In genomic region chr2:127063701-127064590, GRCh38 we compare ENCODE assay signal across 1 cellular context.
TF ChIP-seq lines count a peak whose summit lies in the region.

No MANE protein-coding gene starts in this region.

TF ChIP-seq in GM12878, 131 proteins besides CTCF, POLR2A, EP300 and RAD21 (continued from another document):
- TF ChIP-seq EGR1 (IDR thresholded peaks at IDR 0.05; ENCODE audit: borderline replicate concordance in 1 of 2, low read depth in 2 of 2, low read length in 2 of 2): no peak
- TF ChIP-seq JUNB (IDR thresholded peaks at IDR 0.05): no peak
- TF ChIP-seq BCL11A (IDR thresholded peaks at IDR 0.05; ENCODE audit: low read depth, low read length): no peak
- TF ChIP-seq SMAD5 (IDR thresholded peaks at IDR 0.05; ENCODE audit: low read depth): no peak
- TF ChIP-seq, protein P1, sequence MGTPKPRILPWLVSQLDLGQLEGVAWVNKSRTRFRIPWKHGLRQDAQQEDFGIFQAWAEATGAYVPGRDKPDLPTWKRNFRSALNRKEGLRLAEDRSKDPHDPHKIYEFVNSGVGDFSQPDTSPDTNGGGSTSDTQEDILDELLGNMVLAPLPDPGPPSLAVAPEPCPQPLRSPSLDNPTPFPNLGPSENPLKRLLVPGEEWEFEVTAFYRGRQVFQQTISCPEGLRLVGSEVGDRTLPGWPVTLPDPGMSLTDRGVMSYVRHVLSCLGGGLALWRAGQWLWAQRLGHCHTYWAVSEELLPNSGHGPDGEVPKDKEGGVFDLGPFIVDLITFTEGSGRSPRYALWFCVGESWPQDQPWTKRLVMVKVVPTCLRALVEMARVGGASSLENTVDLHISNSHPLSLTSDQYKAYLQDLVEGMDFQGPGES (IDR thresholded peaks at IDR 0.05): no peak
- TF ChIP-seq, protein P2, sequence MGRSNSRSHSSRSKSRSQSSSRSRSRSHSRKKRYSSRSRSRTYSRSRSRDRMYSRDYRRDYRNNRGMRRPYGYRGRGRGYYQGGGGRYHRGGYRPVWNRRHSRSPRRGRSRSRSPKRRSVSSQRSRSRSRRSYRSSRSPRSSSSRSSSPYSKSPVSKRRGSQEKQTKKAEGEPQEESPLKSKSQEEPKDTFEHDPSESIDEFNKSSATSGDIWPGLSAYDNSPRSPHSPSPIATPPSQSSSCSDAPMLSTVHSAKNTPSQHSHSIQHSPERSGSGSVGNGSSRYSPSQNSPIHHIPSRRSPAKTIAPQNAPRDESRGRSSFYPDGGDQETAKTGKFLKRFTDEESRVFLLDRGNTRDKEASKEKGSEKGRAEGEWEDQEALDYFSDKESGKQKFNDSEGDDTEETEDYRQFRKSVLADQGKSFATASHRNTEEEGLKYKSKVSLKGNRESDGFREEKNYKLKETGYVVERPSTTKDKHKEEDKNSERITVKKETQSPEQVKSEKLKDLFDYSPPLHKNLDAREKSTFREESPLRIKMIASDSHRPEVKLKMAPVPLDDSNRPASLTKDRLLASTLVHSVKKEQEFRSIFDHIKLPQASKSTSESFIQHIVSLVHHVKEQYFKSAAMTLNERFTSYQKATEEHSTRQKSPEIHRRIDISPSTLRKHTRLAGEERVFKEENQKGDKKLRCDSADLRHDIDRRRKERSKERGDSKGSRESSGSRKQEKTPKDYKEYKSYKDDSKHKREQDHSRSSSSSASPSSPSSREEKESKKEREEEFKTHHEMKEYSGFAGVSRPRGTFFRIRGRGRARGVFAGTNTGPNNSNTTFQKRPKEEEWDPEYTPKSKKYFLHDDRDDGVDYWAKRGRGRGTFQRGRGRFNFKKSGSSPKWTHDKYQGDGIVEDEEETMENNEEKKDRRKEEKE (IDR thresholded peaks at IDR 0.05): no peak
- TF ChIP-seq DPF2 (IDR thresholded peaks at IDR 0.05): no peak
- TF ChIP-seq PAX5 (IDR thresholded peaks at IDR 0.05; ENCODE audit: borderline replicate concordance, low read depth, low read length): no peak
